In the genomic region with DNA sequence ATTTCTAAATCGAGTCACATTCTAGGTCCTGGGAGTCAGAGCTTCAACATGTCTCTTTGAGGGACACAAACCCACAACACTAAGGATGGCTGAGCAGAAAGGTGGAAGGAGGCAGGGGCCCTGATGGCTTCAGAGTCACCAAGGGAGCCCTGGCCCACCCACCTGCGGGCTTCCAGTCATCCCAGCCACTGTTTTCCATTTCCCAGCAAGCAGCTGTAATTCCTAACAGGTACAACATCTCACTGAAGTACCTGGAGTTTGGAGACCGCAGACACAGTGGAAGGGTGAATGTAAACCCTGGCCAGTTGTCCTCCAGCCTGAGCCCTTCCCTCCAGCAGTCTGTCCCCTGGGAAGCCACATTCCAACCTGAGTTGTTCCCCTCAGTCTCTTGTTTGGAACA, we compare ENCODE assay signal across 26 cellular contexts.
"Had no signal": no experiment of that assay in that cellular context is flagged by ENCODE, and none has a peak within 500 bp of the region (broad histone marks: within the 10 kb centered on the region; RNA-seq: fewer than 3 reads in every experiment).

No MANE protein-coding gene starts in this region.

- H3K36me3 ChIP-seq: neural progenitor cell, pancreas, prostate gland, right lobe of liver, sigmoid colon, stomach, thoracic aorta, thyroid gland, tibial nerve, upper lobe of left lung, vagina had no signal

- H3K27ac ChIP-seq: neural progenitor cell, pancreas, prostate gland, right lobe of liver, sigmoid colon, stomach, thoracic aorta, thyroid gland, tibial nerve, upper lobe of left lung, vagina had no signal

- H3K9me3 Mint-ChIP-seq: natural killer cell; stimulated activated effector memory CD8-positive, alpha-beta T cell treated with anti-CD3 and anti-CD28 coated beads, Interleukin-12 subunit alpha, Interleukin-12 subunit beta, amount 100 ng/mL, for 72 hours had no signal

- H3K27me3 ChIP-seq: neural progenitor cell, pancreas, right lobe of liver, thyroid gland, tibial nerve, upper lobe of left lung, vagina had no signal

- H3K36me3 Mint-ChIP-seq: natural killer cell; neural progenitor cell; stimulated activated effector memory CD8-positive, alpha-beta T cell treated with anti-CD3 and anti-CD28 coated beads, Interleukin-12 subunit alpha, Interleukin-12 subunit beta, amount 100 ng/mL, for 72 hours; stimulated activated naive B cell treated with anti-CD40 and anti-IgM and Interleukin-4, amounts not matched to agents 10 μg/mL and 1 μg/mL and 100 μg/mL, for 72 hours had no signal

- H3K4me1 Mint-ChIP-seq: nephron; neural progenitor cell; stimulated activated effector memory CD8-positive, alpha-beta T cell treated with anti-CD3 and anti-CD28 coated beads, Interleukin-12 subunit alpha, Interleukin-12 subunit beta, amount 100 ng/mL, for 72 hours; stimulated activated naive B cell treated with anti-CD40 and anti-IgM and Interleukin-4, amounts not matched to agents 10 μg/mL and 1 μg/mL and 100 μg/mL, for 72 hours had no signal

- H3K9me3 ChIP-seq: pancreas, prostate gland, thoracic aorta, thyroid gland had no signal

- ATAC-seq: natural killer cell; pancreas; right cardiac atrium; right lobe of liver; stimulated activated effector memory CD8-positive, alpha-beta T cell treated with anti-CD3 and anti-CD28 coated beads, Interleukin-12 subunit alpha, Interleukin-12 subunit beta, amount 100 ng/mL, for 72 hours; stimulated activated naive B cell treated with anti-CD40 and anti-IgM and Interleukin-4, amounts not matched to agents 10 μg/mL and 1 μg/mL and 100 μg/mL, for 72 hours had no signal

- H3K4me1 ChIP-seq: neural progenitor cell, pancreas, prostate gland, right lobe of liver, sigmoid colon, stomach, thyroid gland, tibial nerve, upper lobe of left lung, vagina had no signal

- DNase-seq: natural killer cell; occipital lobe; pancreas; retina; right cardiac atrium; right lobe of liver; sigmoid colon; small intestine; stimulated activated CD4-positive, alpha-beta T cell treated with anti-CD3 and anti-CD28 coated beads, Interleukin-15, amount 100 ng/mL, for 24 hours; stimulated activated CD4-positive, alpha-beta T cell treated with anti-CD3 and anti-CD28 coated beads, Interleukin-2, amount 100 ng/mL, for 24 hours; stimulated activated CD4-positive, alpha-beta T cell treated with anti-CD3 and anti-CD28 coated beads, Interleukin-2, amount 100 ng/mL, for 48 hours; stimulated activated CD4-positive, alpha-beta T cell treated with anti-CD3 and anti-CD28 coated beads, Interleukin-4, amount 100 ng/mL, for 24 hours; stimulated activated naive B cell treated with anti-CD40 and anti-IgM and Interleukin-4, amounts not matched to agents 10 μg/mL and 1 μg/mL and 100 μg/mL, for 72 hours; stimulated activated naive CD4-positive, alpha-beta T cell treated with Interleukin-2 at 50 U/mL for 16 hours; stomach; thyroid gland; trophoblast cell had no signal

- H3K4me3 Mint-ChIP-seq: natural killer cell; nephron; neural progenitor cell; stimulated activated effector memory CD8-positive, alpha-beta T cell treated with anti-CD3 and anti-CD28 coated beads, Interleukin-12 subunit alpha, Interleukin-12 subunit beta, amount 100 ng/mL, for 72 hours; stimulated activated naive B cell treated with anti-CD40 and anti-IgM and Interleukin-4, amounts not matched to agents 10 μg/mL and 1 μg/mL and 100 μg/mL, for 72 hours; stimulated activated naive CD8-positive, alpha-beta T cell treated with anti-CD3 and anti-CD28 coated beads, Interleukin-15, Interleukin-2, amounts not matched to agents 100 ng/mL and 50 ng/mL, for 24 hours had no signal

- H3K27ac Mint-ChIP-seq: natural killer cell; nephron; neural progenitor cell; stimulated activated effector memory CD8-positive, alpha-beta T cell treated with anti-CD3 and anti-CD28 coated beads, Interleukin-12 subunit alpha, Interleukin-12 subunit beta, amount 100 ng/mL, for 72 hours; stimulated activated naive B cell treated with anti-CD40 and anti-IgM and Interleukin-4, amounts not matched to agents 10 μg/mL and 1 μg/mL and 100 μg/mL, for 72 hours; stimulated activated naive CD8-positive, alpha-beta T cell treated with anti-CD3 and anti-CD28 coated beads, Interleukin-15, Interleukin-2, amounts not matched to agents 100 ng/mL and 50 ng/mL, for 24 hours had no signal

- H3K4me3 ChIP-seq: neural progenitor cell, pancreas, prostate gland, right lobe of liver, sigmoid colon, stomach, thoracic aorta, thyroid gland, tibial nerve, upper lobe of left lung, vagina had no signal
